ENCODE assay signal across 1 cellular context in the genomic region with DNA sequence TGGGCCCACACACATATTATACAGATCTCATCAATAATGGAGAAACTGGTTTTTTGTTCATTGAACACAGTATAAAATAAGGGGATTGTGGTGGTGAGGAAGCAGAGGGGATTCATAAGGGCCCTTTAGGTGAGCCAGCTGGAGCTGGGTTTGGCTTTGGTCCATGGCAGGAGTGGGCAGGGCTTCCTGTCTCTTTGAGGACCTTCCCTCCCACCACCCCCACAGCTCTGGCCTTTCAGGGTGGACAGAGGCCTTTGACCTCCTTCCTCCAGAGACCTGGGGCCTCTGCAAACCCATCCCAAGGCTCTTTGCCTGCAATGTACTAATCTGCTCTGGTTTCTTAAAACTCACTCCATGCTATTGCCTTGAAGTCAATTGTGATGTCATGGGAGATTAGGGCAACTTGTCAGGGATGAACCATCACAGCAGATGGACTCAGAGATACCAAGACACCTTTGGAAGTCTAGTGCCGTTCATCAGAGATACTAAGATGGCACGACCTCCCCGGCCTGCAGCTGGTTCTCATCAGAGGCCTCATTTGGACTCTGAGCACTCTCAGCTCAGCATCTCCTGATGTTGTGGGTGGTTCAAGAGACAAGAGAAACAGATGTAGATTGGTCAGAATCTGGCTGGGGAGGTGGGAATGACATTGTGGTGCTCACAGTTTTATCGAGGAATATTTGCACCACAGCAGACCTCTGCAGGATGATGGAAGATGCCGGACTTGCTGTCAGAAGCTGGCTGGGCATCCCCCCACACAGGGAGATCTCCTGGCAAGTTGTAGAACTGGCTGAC.
TF ChIP-seq lines count a peak whose summit lies in the region.

No MANE protein-coding gene starts in this region.

TF ChIP-seq in IMR-90, 13 proteins besides CTCF, POLR2A, EP300 and RAD21:
- TF ChIP-seq CEBPB (IDR thresholded peaks at IDR 0.05; ENCODE audit: low read depth, low read length) (no peak), CHD1 (IDR thresholded peaks at IDR 0.05; ENCODE audit: low read depth, low read length) (no peak), MAFK (IDR thresholded peaks at IDR 0.05; ENCODE audit: low read depth, low read length) (no peak), BHLHE40 (IDR thresholded peaks at IDR 0.05; ENCODE audit: low read depth, low read length) (no peak), MAZ (IDR thresholded peaks at IDR 0.05; ENCODE audit: borderline replicate concordance, low read depth, low read length) (no peak), RFX5 (IDR thresholded peaks at IDR 0.05; ENCODE audit: low read depth, low read length) (no peak), FOS (IDR thresholded peaks at IDR 0.05; ENCODE audit: low read depth, low read length) (no peak)
